ENCODE assay signal across 1 cellular context in genomic region chr16:3134338-3135119, GRCh38.
TF ChIP-seq lines count a peak whose summit lies in the region.

A gene with protein sequence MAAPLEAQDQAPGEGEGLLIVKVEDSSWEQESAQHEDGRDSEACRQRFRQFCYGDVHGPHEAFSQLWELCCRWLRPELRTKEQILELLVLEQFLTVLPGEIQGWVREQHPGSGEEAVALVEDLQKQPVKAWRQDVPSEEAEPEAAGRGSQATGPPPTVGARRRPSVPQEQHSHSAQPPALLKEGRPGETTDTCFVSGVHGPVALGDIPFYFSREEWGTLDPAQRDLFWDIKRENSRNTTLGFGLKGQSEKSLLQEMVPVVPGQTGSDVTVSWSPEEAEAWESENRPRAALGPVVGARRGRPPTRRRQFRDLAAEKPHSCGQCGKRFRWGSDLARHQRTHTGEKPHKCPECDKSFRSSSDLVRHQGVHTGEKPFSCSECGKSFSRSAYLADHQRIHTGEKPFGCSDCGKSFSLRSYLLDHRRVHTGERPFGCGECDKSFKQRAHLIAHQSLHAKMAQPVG (plus strand): TSS chr16:3135029. CDS start chr16:3137281, 2,252 bp downstream.

TF ChIP-seq in H1, 55 proteins besides CTCF, POLR2A, EP300 and RAD21:
- peak; percentile 91 for TF ChIP-seq PHF8 (conservative IDR thresholded peaks at IDR 0.05; ENCODE audit: low read depth, low read length)
- no peak for TF ChIP-seq CHD1 (IDR thresholded peaks at IDR 0.05; ENCODE audit: low read depth, low read length)
- TF ChIP-seq, protein P1, sequence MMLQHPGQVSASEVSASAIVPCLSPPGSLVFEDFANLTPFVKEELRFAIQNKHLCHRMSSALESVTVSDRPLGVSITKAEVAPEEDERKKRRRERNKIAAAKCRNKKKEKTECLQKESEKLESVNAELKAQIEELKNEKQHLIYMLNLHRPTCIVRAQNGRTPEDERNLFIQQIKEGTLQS (IDR thresholded peaks at IDR 0.05; ENCODE audit: insufficient read depth, low read depth, low read length), result no peak
- TF ChIP-seq BACH1 (IDR thresholded peaks at IDR 0.05; ENCODE audit: low read length), result no peak
- no peak; the same call in 1 of the 2 replicates for TF ChIP-seq SP4 (IDR thresholded peaks at IDR 0.05; ENCODE audit: low read length)
- no peak for TF ChIP-seq MAFK (IDR thresholded peaks at IDR 0.05; ENCODE audit: low read depth, low read length)
- TF ChIP-seq TEAD4 (IDR thresholded peaks at IDR 0.05; ENCODE audit: low read depth, low read length), result 0 out of 2 replicates have a peak, but pooled peaks have one; percentile 21
- peak; percentile 94 for TF ChIP-seq ASH2L (IDR thresholded peaks at IDR 0.05; ENCODE audit: low read length)
- peak; percentile 59; the same call in 1 of the 2 replicates for TF ChIP-seq CHD2 (IDR thresholded peaks at IDR 0.05; ENCODE audit: low read length)
- TF ChIP-seq SIX5 (IDR thresholded peaks at IDR 0.05; ENCODE audit: low read depth, low read length), result no peak
- TF ChIP-seq CTBP2 (IDR thresholded peaks at IDR 0.05; ENCODE audit: borderline replicate concordance, insufficient read depth, insufficient read length, low read length), result no peak
- no peak for TF ChIP-seq SAP30 (IDR thresholded peaks at IDR 0.05; ENCODE audit: insufficient read depth, insufficient replicate concordance, low read length)
- TF ChIP-seq KDM4A (IDR thresholded peaks at IDR 0.05; ENCODE audit: low read depth, low read length, severe bottlenecking), result peak; percentile 24
- peak; percentile 80 for TF ChIP-seq POLR2AphosphoS5 (IDR thresholded peaks at IDR 0.05; ENCODE audit: low read depth, low read length)
- TF ChIP-seq GTF2F1 (IDR thresholded peaks at IDR 0.05; ENCODE audit: borderline replicate concordance, low read depth, low read length), result no peak
- TF ChIP-seq, protein P2, sequence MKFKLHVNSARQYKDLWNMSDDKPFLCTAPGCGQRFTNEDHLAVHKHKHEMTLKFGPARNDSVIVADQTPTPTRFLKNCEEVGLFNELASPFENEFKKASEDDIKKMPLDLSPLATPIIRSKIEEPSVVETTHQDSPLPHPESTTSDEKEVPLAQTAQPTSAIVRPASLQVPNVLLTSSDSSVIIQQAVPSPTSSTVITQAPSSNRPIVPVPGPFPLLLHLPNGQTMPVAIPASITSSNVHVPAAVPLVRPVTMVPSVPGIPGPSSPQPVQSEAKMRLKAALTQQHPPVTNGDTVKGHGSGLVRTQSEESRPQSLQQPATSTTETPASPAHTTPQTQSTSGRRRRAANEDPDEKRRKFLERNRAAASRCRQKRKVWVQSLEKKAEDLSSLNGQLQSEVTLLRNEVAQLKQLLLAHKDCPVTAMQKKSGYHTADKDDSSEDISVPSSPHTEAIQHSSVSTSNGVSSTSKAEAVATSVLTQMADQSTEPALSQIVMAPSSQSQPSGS (IDR thresholded peaks at IDR 0.05; ENCODE audit: low read length), result 0 out of 2 replicates have a peak, but pooled peaks have one; percentile 25
- no peak for TF ChIP-seq NANOG (IDR thresholded peaks at IDR 0.05; ENCODE audit: insufficient read depth, low read depth, low read length, poor library complexity, severe bottlenecking)
- peak; percentile 80; the same call in 1 of the 2 replicates for TF ChIP-seq TAF1 (IDR thresholded peaks at IDR 0.05; ENCODE audit: low read depth, low read length)
- peak; percentile 71; the same call in 1 of the 2 replicates for TF ChIP-seq TBP (IDR thresholded peaks at IDR 0.05; ENCODE audit: low read depth, low read length)
- TF ChIP-seq HDAC6 (IDR thresholded peaks at IDR 0.05; ENCODE audit: low read depth, low read length), result no peak
- TF ChIP-seq, protein P3, sequence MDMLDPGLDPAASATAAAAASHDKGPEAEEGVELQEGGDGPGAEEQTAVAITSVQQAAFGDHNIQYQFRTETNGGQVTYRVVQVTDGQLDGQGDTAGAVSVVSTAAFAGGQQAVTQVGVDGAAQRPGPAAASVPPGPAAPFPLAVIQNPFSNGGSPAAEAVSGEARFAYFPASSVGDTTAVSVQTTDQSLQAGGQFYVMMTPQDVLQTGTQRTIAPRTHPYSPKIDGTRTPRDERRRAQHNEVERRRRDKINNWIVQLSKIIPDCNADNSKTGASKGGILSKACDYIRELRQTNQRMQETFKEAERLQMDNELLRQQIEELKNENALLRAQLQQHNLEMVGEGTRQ (IDR thresholded peaks at IDR 0.05; ENCODE audit: low read length), result no peak
- no peak for TF ChIP-seq JUND (IDR thresholded peaks at IDR 0.05; ENCODE audit: low read length)
- TF ChIP-seq SUZ12 (IDR thresholded peaks at IDR 0.05; ENCODE audit: low read length), result no peak
- no peak for TF ChIP-seq ZNF274 (IDR thresholded peaks at IDR 0.05; ENCODE audit: borderline replicate concordance, extremely low read depth, low read length)
- peak; percentile 81; the same call in 1 of the 2 replicates for TF ChIP-seq SP1 (IDR thresholded peaks at IDR 0.05; ENCODE audit: low read depth, low read length)
- no peak for TF ChIP-seq KDM1A (IDR thresholded peaks at IDR 0.05; ENCODE audit: borderline replicate concordance, low read length)
- TF ChIP-seq BRCA1 (IDR thresholded peaks at IDR 0.05; ENCODE audit: low read depth, low read length), result no peak
- TF ChIP-seq TCF12 (IDR thresholded peaks at IDR 0.05; ENCODE audit: low read depth, low read length), result no peak
- TF ChIP-seq SP2 (IDR thresholded peaks at IDR 0.05; ENCODE audit: low read length), result peak; percentile 40; the same call in 1 of the 2 replicates
- no peak for TF ChIP-seq NRF1 (IDR thresholded peaks at IDR 0.05; ENCODE audit: low read depth, low read length)
- peak; percentile 55; the same call in 1 of the 2 replicates for TF ChIP-seq RBBP5 (IDR thresholded peaks at IDR 0.05; ENCODE audit: borderline replicate concordance, low read depth, low read length)
- TF ChIP-seq SRF (IDR thresholded peaks at IDR 0.05; ENCODE audit: low read depth, low read length), result no peak
- no peak for TF ChIP-seq CBX8 (IDR thresholded peaks at IDR 0.05; ENCODE audit: borderline replicate concordance, low read depth, low read length)
- no peak for TF ChIP-seq EGR1 (IDR thresholded peaks at IDR 0.05; ENCODE audit: borderline replicate concordance, low read depth, low read length)
- no peak for TF ChIP-seq BCL11A (IDR thresholded peaks at IDR 0.05; ENCODE audit: low read depth in 2 of 2, low read length in 2 of 2)
- no peak for TF ChIP-seq EZH2 (IDR thresholded peaks at IDR 0.05; ENCODE audit: low read depth, low read length, severe bottlenecking)
- TF ChIP-seq RXRA (IDR thresholded peaks at IDR 0.05; ENCODE audit: insufficient read depth, low read depth, low read length), result no peak
- peak; percentile 91 for TF ChIP-seq KDM5A (IDR thresholded peaks at IDR 0.05; ENCODE audit: low read length)
- TF ChIP-seq JUN (IDR thresholded peaks at IDR 0.05; ENCODE audit: low read depth, low read length), result no peak
- TF ChIP-seq RNF2 (IDR thresholded peaks at IDR 0.05; ENCODE audit: borderline replicate concordance, low read depth, low read length, missing control alignments, poor library complexity, severe bottlenecking), result no peak
- TF ChIP-seq, protein P4, sequence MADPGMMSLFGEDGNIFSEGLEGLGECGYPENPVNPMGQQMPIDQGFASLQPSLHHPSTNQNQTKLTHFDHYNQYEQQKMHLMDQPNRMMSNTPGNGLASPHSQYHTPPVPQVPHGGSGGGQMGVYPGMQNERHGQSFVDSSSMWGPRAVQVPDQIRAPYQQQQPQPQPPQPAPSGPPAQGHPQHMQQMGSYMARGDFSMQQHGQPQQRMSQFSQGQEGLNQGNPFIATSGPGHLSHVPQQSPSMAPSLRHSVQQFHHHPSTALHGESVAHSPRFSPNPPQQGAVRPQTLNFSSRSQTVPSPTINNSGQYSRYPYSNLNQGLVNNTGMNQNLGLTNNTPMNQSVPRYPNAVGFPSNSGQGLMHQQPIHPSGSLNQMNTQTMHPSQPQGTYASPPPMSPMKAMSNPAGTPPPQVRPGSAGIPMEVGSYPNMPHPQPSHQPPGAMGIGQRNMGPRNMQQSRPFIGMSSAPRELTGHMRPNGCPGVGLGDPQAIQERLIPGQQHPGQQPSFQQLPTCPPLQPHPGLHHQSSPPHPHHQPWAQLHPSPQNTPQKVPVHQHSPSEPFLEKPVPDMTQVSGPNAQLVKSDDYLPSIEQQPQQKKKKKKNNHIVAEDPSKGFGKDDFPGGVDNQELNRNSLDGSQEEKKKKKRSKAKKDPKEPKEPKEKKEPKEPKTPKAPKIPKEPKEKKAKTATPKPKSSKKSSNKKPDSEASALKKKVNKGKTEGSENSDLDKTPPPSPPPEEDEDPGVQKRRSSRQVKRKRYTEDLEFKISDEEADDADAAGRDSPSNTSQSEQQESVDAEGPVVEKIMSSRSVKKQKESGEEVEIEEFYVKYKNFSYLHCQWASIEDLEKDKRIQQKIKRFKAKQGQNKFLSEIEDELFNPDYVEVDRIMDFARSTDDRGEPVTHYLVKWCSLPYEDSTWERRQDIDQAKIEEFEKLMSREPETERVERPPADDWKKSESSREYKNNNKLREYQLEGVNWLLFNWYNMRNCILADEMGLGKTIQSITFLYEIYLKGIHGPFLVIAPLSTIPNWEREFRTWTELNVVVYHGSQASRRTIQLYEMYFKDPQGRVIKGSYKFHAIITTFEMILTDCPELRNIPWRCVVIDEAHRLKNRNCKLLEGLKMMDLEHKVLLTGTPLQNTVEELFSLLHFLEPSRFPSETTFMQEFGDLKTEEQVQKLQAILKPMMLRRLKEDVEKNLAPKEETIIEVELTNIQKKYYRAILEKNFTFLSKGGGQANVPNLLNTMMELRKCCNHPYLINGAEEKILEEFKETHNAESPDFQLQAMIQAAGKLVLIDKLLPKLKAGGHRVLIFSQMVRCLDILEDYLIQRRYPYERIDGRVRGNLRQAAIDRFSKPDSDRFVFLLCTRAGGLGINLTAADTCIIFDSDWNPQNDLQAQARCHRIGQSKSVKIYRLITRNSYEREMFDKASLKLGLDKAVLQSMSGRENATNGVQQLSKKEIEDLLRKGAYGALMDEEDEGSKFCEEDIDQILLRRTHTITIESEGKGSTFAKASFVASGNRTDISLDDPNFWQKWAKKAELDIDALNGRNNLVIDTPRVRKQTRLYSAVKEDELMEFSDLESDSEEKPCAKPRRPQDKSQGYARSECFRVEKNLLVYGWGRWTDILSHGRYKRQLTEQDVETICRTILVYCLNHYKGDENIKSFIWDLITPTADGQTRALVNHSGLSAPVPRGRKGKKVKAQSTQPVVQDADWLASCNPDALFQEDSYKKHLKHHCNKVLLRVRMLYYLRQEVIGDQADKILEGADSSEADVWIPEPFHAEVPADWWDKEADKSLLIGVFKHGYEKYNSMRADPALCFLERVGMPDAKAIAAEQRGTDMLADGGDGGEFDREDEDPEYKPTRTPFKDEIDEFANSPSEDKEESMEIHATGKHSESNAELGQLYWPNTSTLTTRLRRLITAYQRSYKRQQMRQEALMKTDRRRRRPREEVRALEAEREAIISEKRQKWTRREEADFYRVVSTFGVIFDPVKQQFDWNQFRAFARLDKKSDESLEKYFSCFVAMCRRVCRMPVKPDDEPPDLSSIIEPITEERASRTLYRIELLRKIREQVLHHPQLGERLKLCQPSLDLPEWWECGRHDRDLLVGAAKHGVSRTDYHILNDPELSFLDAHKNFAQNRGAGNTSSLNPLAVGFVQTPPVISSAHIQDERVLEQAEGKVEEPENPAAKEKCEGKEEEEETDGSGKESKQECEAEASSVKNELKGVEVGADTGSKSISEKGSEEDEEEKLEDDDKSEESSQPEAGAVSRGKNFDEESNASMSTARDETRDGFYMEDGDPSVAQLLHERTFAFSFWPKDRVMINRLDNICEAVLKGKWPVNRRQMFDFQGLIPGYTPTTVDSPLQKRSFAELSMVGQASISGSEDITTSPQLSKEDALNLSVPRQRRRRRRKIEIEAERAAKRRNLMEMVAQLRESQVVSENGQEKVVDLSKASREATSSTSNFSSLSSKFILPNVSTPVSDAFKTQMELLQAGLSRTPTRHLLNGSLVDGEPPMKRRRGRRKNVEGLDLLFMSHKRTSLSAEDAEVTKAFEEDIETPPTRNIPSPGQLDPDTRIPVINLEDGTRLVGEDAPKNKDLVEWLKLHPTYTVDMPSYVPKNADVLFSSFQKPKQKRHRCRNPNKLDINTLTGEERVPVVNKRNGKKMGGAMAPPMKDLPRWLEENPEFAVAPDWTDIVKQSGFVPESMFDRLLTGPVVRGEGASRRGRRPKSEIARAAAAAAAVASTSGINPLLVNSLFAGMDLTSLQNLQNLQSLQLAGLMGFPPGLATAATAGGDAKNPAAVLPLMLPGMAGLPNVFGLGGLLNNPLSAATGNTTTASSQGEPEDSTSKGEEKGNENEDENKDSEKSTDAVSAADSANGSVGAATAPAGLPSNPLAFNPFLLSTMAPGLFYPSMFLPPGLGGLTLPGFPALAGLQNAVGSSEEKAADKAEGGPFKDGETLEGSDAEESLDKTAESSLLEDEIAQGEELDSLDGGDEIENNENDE (IDR thresholded peaks at IDR 0.05; ENCODE audit: insufficient replicate concordance, low read length), result no peak
- TF ChIP-seq FOSL1 (IDR thresholded peaks at IDR 0.05; ENCODE audit: insufficient read depth, low read depth, low read length), result no peak
- TF ChIP-seq E2F6 (IDR thresholded peaks at IDR 0.05), result no peak
- no peak for TF ChIP-seq POU5F1 (IDR thresholded peaks at IDR 0.05; ENCODE audit: low read depth, low read length)
- TF ChIP-seq HDAC2 (IDR thresholded peaks at IDR 0.05; ENCODE audit: borderline replicate concordance in 1 of 2, low read depth in 2 of 2, low read length in 2 of 2), result no peak
- no peak for TF ChIP-seq RFX5 (IDR thresholded peaks at IDR 0.05; ENCODE audit: borderline replicate concordance, low read depth, low read length)
- TF ChIP-seq SIRT6 (IDR thresholded peaks at IDR 0.05; ENCODE audit: low read length), result no peak
- no peak for TF ChIP-seq CEBPB (IDR thresholded peaks at IDR 0.05; ENCODE audit: low read depth, low read length)
- TF ChIP-seq YY1 (IDR thresholded peaks at IDR 0.05; ENCODE audit: low read depth, low read length), result no peak
- TF ChIP-seq TAF7 (optimal IDR thresholded peaks at IDR 0.05; ENCODE audit: borderline replicate concordance, low read depth, low read length), result peak; percentile 46
- peak; percentile 82; the same call in 1 of the 2 replicates for TF ChIP-seq GABPA (IDR thresholded peaks at IDR 0.05; ENCODE audit: borderline replicate concordance, insufficient read depth, low read length)
- 0 out of 2 replicates have a peak, but pooled peaks have one; percentile 3 for TF ChIP-seq MAX (IDR thresholded peaks at IDR 0.05)
- no peak for TF ChIP-seq CBX5 (IDR thresholded peaks at IDR 0.05; ENCODE audit: low read depth, low read length)
- peak in 1 of 2 experiments; percentile 80; a peak in 2 of 4 replicates for TF ChIP-seq SIN3A (conservative IDR thresholded peaks at IDR 0.05 in 1 of 2, IDR thresholded peaks at IDR 0.05 in 1 of 2; ENCODE audit: low read depth in 1 of 2, low read length in 2 of 2)
- TF ChIP-seq CREB1 (IDR thresholded peaks at IDR 0.05), result peak; percentile 93
TF ChIP-seq in H1: peak in this region for 18.
